In genomic region chr2:100647709-100648108, GRCh38 we compare ENCODE assay signal across 23 cellular contexts.
"Had no signal": no experiment of that assay in that cellular context is flagged by ENCODE, and none has a peak within 500 bp of the region (broad histone marks: within the 10 kb centered on the region; RNA-seq: fewer than 3 reads in every experiment).

No MANE protein-coding gene starts in this region.

- H3K27me3 ChIP-seq: ascending aorta, body of pancreas, MG63 had no signal

- H3K27me3 Mint-ChIP-seq: activated CD4-positive, alpha-beta memory T cell treated with anti-CD3 and anti-CD28 coated beads for 36 hours; activated CD4-positive, alpha-beta T cell treated with anti-CD3 and anti-CD28 coated beads, Interleukin-2, amount 10 ng/mL, durations not matched to agents 24 days and 14 days had no signal

- H3K36me3 ChIP-seq: ascending aorta, MG63 had no signal

- H3K4me3 ChIP-seq: ascending aorta, body of pancreas, coronary artery, MG63, PC-9 had no signal

- H3K9me3 ChIP-seq: body of pancreas, MG63 had no signal

- ATAC-seq: activated T-cell treated with anti-CD3 and anti-CD28 coated beads, Interleukin-2, amount 50 U/mL, for 72 hours; body of pancreas had no signal

- H3K27ac ChIP-seq: ascending aorta, body of pancreas, coronary artery, PC-9 had no signal

- H3K4me1 ChIP-seq: ascending aorta, body of pancreas had no signal

- H3K4me3 Mint-ChIP-seq: activated CD4-positive, alpha-beta memory T cell treated with anti-CD3 and anti-CD28 coated beads for 36 hours; activated CD4-positive, alpha-beta T cell treated with anti-CD3 and anti-CD28 coated beads, Interleukin-2, amount 10 ng/mL, durations not matched to agents 24 days and 14 days; activated naive CD4-positive, alpha-beta T cell treated with anti-CD3 and anti-CD28 coated beads, Interleukin-2, amount 10 ng/mL, durations not matched to agents 7 days and 5 days; activated T-cell treated with anti-CD3 and anti-CD28 coated beads, Interleukin-2, amount 50 U/mL, for 72 hours had no signal

- H2AFZ ChIP-seq: PC-9 had no signal

- H3K4me2 ChIP-seq: PC-9 had no signal

- H3K36me3 Mint-ChIP-seq: activated CD4-positive, alpha-beta memory T cell treated with anti-CD3 and anti-CD28 coated beads for 36 hours had no signal

- DNase-seq: activated CD4-positive, alpha-beta memory T cell treated with anti-CD3 and anti-CD28 coated beads for 36 hours; activated CD4-positive, alpha-beta T cell treated with anti-CD3 and anti-CD28 coated beads, Interleukin-2, amount 10 ng/mL, durations not matched to agents 24 days and 14 days; activated CD4-positive, CD25-positive, alpha-beta regulatory T cell treated with anti-CD3 and anti-CD28 coated beads, Interleukin-2, amount 50 U/mL, for 72 hours; activated CD8-positive, alpha-beta memory T cell treated with anti-CD3 and anti-CD28 coated beads, Interleukin-2, amount 50 U/mL, for 4 hours; activated gamma-delta T cell treated with Interleukin-2 at 50 U/mL for 16 hours; activated naive CD4-positive, alpha-beta T cell treated with anti-CD3 and anti-CD28 coated beads, Interleukin-2, amount 10 ng/mL, durations not matched to agents 7 days and 5 days; activated T-cell treated with anti-CD3 and anti-CD28 coated beads, Interleukin-2, amount 50 U/mL, for 72 hours; body of pancreas; central memory CD4-positive, alpha-beta T cell; MG63; MV-4-11; NCI-H1105; NCI-H1436; NCI-H1694 treated with DMSO at 0.1 percent for 48 hours; NCI-H2029 treated with DMSO at 0.1 percent for 48 hours; NCI-H345; NCI-H510A; PC-9; SHP77 treated with DMSO at 0.1 percent for 48 hours; T-helper 1 cell had no signal

- H3K27ac Mint-ChIP-seq: activated CD4-positive, alpha-beta memory T cell treated with anti-CD3 and anti-CD28 coated beads for 36 hours; activated CD4-positive, alpha-beta T cell treated with anti-CD3 and anti-CD28 coated beads, Interleukin-2, amount 10 ng/mL, durations not matched to agents 24 days and 14 days; activated naive CD4-positive, alpha-beta T cell treated with anti-CD3 and anti-CD28 coated beads, Interleukin-2, amount 10 ng/mL, durations not matched to agents 7 days and 5 days; activated T-helper 2 cell treated with anti-CD3 and anti-CD28 coated beads, Interferon-gamma antibody, Interleukin-2, Interleukin-4, amounts not matched to agents 10 μg/mL and 5 μg/mL and 100 μg/mL, durations not matched to agents 14 hours and 24 hours and 36 hours had no signal
